In the genomic region with DNA sequence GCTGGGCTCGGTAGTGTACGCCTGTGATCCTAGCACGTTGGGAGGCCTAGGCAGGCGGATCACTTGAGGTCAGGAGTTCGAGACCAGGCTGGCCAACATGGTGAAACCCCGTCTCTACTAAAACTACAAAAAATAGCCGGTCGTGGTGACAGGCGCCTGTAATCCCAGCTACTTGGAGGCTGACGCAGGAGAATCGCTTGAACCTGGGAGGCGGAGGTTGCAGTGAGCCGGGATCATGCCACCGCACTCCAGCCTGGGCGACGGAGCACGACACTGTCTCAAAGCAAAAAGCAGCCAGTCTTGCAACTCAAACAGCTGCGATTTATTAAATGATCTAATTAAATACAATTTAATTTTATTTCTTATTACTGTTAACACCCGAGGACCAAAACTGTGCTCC, we compare ENCODE assay signal across 7 cellular contexts. TPM values are rescaled to one million over a fixed set of nuclear protein-coding genes. Genes with fewer than 3 reads are reported as not detected.
A peak's percentile ranks its signal among the peaks of the same experiment; 100 is the strongest.
DNase-seq lines count a peak whose midpoint lies in the region; ATAC-seq and TF ChIP-seq lines count a peak whose summit lies in the region.
"Not testable (repeated sequence)": the region's sequence is repeated elsewhere in the genome, so short reads cannot be mapped to it uniquely, and the experiment has no call there.
"Had no signal": no experiment of that assay in that cellular context is flagged by ENCODE, and none has a peak within 500 bp of the region (broad histone marks: within the 10 kb centered on the region; RNA-seq: fewer than 3 reads in every experiment).

No MANE protein-coding gene starts in this region.

- H3F3A ChIP-seq in PC-9 (ENCODE audit: insufficient read depth, low read depth): peaks cover 27% of the 10 kb centered on the region; the same call in 1 of the 2 replicates

- H3K27ac ChIP-seq in CD4-positive, CD25-positive, alpha-beta regulatory T cell (ENCODE audit: insufficient read depth, low read length, poor library complexity, severe bottlenecking); PC-9; fibroblast of lung (ENCODE audit: insufficient read depth, low read length); spleen: not testable (repeated sequence)

- peaks cover 47% of the 10 kb centered on the region for H3K27me3 Mint-ChIP-seq in CD4-positive, CD25-positive, alpha-beta regulatory T cell
- H3K27me3 Mint-ChIP-seq in activated naive CD8-positive, alpha-beta T cell treated with anti-CD3 and anti-CD28 coated beads for 36 hours: peaks cover 48% of the 10 kb centered on the region

- peaks cover 13% of the 10 kb centered on the region for H3K4me1 ChIP-seq in CD4-positive, CD25-positive, alpha-beta regulatory T cell (ENCODE audit: control insufficient read depth, insufficient read depth, low read length, poor library complexity, severe bottlenecking)
- H3K4me1 ChIP-seq in PC-9 (replicated peaks; ENCODE audit: insufficient read depth); fibroblast of lung (ENCODE audit: control insufficient read depth, extremely low read depth, insufficient read depth, low read length): not testable (repeated sequence)
- H3K4me1 ChIP-seq in mononuclear cell (ENCODE audit: insufficient read depth, low read length): peaks cover 25% of the 10 kb centered on the region
- H3K4me1 ChIP-seq in spleen: peaks cover 7 to 35% (median 25%) of the 10 kb centered on the region in 6 donors

- not testable (repeated sequence) for H3K9ac ChIP-seq in fibroblast of lung (ENCODE audit: insufficient read depth, low read length)

- 63 to 70% (median 68%) methylated on average over 19 of the region's 19 CpGs for WGBS in spleen, 5 donors

- H3K4me2 ChIP-seq in PC-9: peak overlapping the region; percentile 85
- H3K4me2 ChIP-seq in fibroblast of lung (ENCODE audit: extremely low read depth, insufficient read depth, low read length): peak overlapping the region; percentile 67

- not testable (repeated sequence) for H3K36me3 ChIP-seq in CD4-positive, CD25-positive, alpha-beta regulatory T cell (ENCODE audit: control insufficient read depth, insufficient read depth, low read length); PC-9 (ENCODE audit: low read depth); fibroblast of lung (ENCODE audit: control insufficient read depth, insufficient read depth, low read length)
- H3K36me3 ChIP-seq in spleen: peaks cover 0 to 15% (median 13%) of the 10 kb centered on the region in 6 donors

- peak overlapping the region; percentile 83; the same call in 1 of the 2 replicates for H2AFZ ChIP-seq in PC-9
- H2AFZ ChIP-seq in fibroblast of lung (ENCODE audit: low read length): not testable (repeated sequence)

- intact Hi-C loops in PC-9 (cut with micrococcal nuclease; ENCODE audit: unreplicated experiment); spleen (cut with DNase I; ENCODE audit: low total_unique reads): not testable (repeated sequence)

- H3K27ac Mint-ChIP-seq in CD4-positive, CD25-positive, alpha-beta regulatory T cell; activated naive CD8-positive, alpha-beta T cell treated with anti-CD3 and anti-CD28 coated beads for 36 hours: not testable (repeated sequence)

- peak overlapping the region in 3 of 4 donors; percentile 65 to 81 (median 79) for H3K4me3 Mint-ChIP-seq in CD4-positive, CD25-positive, alpha-beta regulatory T cell
- peak overlapping the region; percentile 77 for H3K4me3 Mint-ChIP-seq in activated naive CD8-positive, alpha-beta T cell treated with anti-CD3 and anti-CD28 coated beads for 36 hours

- H3K4me1 Mint-ChIP-seq in CD4-positive, CD25-positive, alpha-beta regulatory T cell: peaks cover 0 to 17% (median 6%) of the 10 kb centered on the region in 4 donors
- H3K4me1 Mint-ChIP-seq in activated naive CD8-positive, alpha-beta T cell treated with anti-CD3 and anti-CD28 coated beads for 36 hours: peaks cover 13% of the 10 kb centered on the region

- not testable (repeated sequence) for H3K9me3 Mint-ChIP-seq in CD4-positive, CD25-positive, alpha-beta regulatory T cell; activated naive CD8-positive, alpha-beta T cell treated with anti-CD3 and anti-CD28 coated beads for 36 hours

- TF ChIP-seq POLR2A in spleen (IDR thresholded peaks at IDR 0.05): not testable (repeated sequence)

- not testable (repeated sequence) for H3K36me3 Mint-ChIP-seq in CD4-positive, CD25-positive, alpha-beta regulatory T cell; activated naive CD8-positive, alpha-beta T cell treated with anti-CD3 and anti-CD28 coated beads for 36 hours

- not testable (repeated sequence) for DNase-seq in CD4-positive, CD25-positive, alpha-beta regulatory T cell; PC-9; activated naive CD8-positive, alpha-beta T cell treated with anti-CD3 and anti-CD28 coated beads for 36 hours; fibroblast of lung (ENCODE audit: low read depth in 2 of 2); spleen

- TF ChIP-seq CTCF in PC-9 (conservative IDR thresholded peaks at IDR 0.05); fibroblast of lung (conservative IDR thresholded peaks at IDR 0.05 in 1 of 2, IDR thresholded peaks at IDR 0.05 in 1 of 2; ENCODE audit: low read depth in 1 of 2, low read length in 2 of 2); spleen (IDR thresholded peaks at IDR 0.05 in 8 of 11, conservative IDR thresholded peaks at IDR 0.05 in 3 of 11): not testable (repeated sequence)

- POLR2A ChIA-PET in PC-9 (lab: Charles Lee; ENCODE audit: unreplicated experiment): not testable (repeated sequence)

- CTCF ChIA-PET in PC-9 (lab: Charles Lee): not testable (repeated sequence)

- peak overlapping the region; percentile 53 for H3K4me3 ChIP-seq in CD4-positive, CD25-positive, alpha-beta regulatory T cell (ENCODE audit: low read depth, low read length)
- H3K4me3 ChIP-seq in PC-9 (peak overlapping the region; percentile 57), fibroblast of lung (replicated peaks in 1 of 4; ENCODE audit: control extremely low read depth in 1 of 4, insufficient read depth in 1 of 4, low read depth in 3 of 4, low read length in 4 of 4) (peak overlapping the region; percentile 14 to 61 (median 48)), mononuclear cell (ENCODE audit: low read length) (peak overlapping the region; percentile 35), spleen (peak overlapping the region; percentile 41 to 83 (median 61))

- H3K9me2 ChIP-seq in PC-9 (ENCODE audit: insufficient read depth): not testable (repeated sequence)

- not testable (repeated sequence) for ATAC-seq in CD4-positive, CD25-positive, alpha-beta regulatory T cell (ENCODE audit: low read depth in 2 of 2)

- not testable (repeated sequence) for H3K9me3 ChIP-seq in CD4-positive, CD25-positive, alpha-beta regulatory T cell (ENCODE audit: control insufficient read depth in 2 of 2, low read length in 2 of 2); PC-9 (ENCODE audit: insufficient read depth, low read depth); fibroblast of lung (ENCODE audit: control insufficient read depth, insufficient read depth, low read depth, low read length); mononuclear cell (ENCODE audit: low read depth, low read length); spleen

- BruUV-seq in PC-9 (replicated peaks; lab: Mats Ljungman, UMichigan): not testable (repeated sequence)

- not testable (repeated sequence) for H3K27me3 ChIP-seq in CD4-positive, CD25-positive, alpha-beta regulatory T cell (ENCODE audit: control insufficient read depth, insufficient read depth, low read length); PC-9 (ENCODE audit: insufficient read depth, low read depth)
- peaks cover 12% of the 10 kb centered on the region for H3K27me3 ChIP-seq in fibroblast of lung (ENCODE audit: control insufficient read depth, insufficient read depth, low read length)
- H3K27me3 ChIP-seq in mononuclear cell (ENCODE audit: insufficient read depth, low read length): peaks cover 36% of the 10 kb centered on the region
- peaks cover 0 to 82% (median 41%) of the 10 kb centered on the region in 7 donors for H3K27me3 ChIP-seq in spleen (replicated peaks in 1 of 7)

- not testable (repeated sequence) for H3K79me2 ChIP-seq in PC-9 (ENCODE audit: low read depth); fibroblast of lung (ENCODE audit: control insufficient read depth, insufficient read depth, low read length)

- not testable (repeated sequence) for H4K20me1 ChIP-seq in PC-9 (ENCODE audit: insufficient read depth); fibroblast of lung (ENCODE audit: control insufficient read depth, extremely low read depth, insufficient read depth, low read length)

RNA-seq across cellular contexts. Expression of a gene that starts 0.7 kb away (rescaled TPM):
- not detected for total RNA-seq in CD4-positive, CD25-positive, alpha-beta regulatory T cell
- under 1 TPM; 0.10 to 0.27 (median 0.17) TPM for polyA plus RNA-seq in CD4-positive, CD25-positive, alpha-beta regulatory T cell
- total RNA-seq in PC-9 (2021) (2.8 and 3.1 TPM in 2 replicates), fibroblast of lung (under 0.01 and 0.33 TPM in 2 replicates), mononuclear cell (0.10 TPM), spleen (not detected)
- 1 to 10 TPM in 1 of 2 experiments, under 1 TPM in 1; 0.92 to 1.6 TPM for total RNA-seq in activated naive CD8-positive, alpha-beta T cell treated with anti-CD3 and anti-CD28 coated beads for 36 hours
- polyA plus RNA-seq in fibroblast of lung (0.12 and 0.14 TPM in 2 replicates), spleen (under 1 TPM; 0.42 to 0.54 (median 0.49) TPM)
- 0.38 and 0.43 TPM in 2 replicates for polyA plus RNA-seq in fibroblast of lung (2012)
- polyA minus RNA-seq in fibroblast of lung (ENCODE audit: low replicate concordance): 0.24 and 1.1 TPM in 2 replicates

RNA-seq across cellular contexts. Expression of a gene that starts 19.9 kb away (rescaled TPM):
- not detected for total RNA-seq in CD4-positive, CD25-positive, alpha-beta regulatory T cell
- polyA plus RNA-seq in CD4-positive, CD25-positive, alpha-beta regulatory T cell: not detected
- 0.39 and 0.83 TPM in 2 replicates for total RNA-seq in PC-9 (2021)
- under 1 TPM in 1 of 2 experiments, not detected in 1; 0.23 TPM for total RNA-seq in activated naive CD8-positive, alpha-beta T cell treated with anti-CD3 and anti-CD28 coated beads for 36 hours
- total RNA-seq in fibroblast of lung: 1.8 and 3.6 TPM in 2 replicates
- polyA plus RNA-seq in fibroblast of lung: 0.61 and 0.71 TPM in 2 replicates
- polyA plus RNA-seq in fibroblast of lung (2012): 0.92 and 1.2 TPM in 2 replicates
- 1.4 and 5.3 TPM in 2 replicates for polyA minus RNA-seq in fibroblast of lung (ENCODE audit: low replicate concordance)
- 0.52 TPM for total RNA-seq in mononuclear cell
- total RNA-seq in spleen: 1 to 10 TPM in 3 of 7 donors, under 1 TPM in 4; 0.37 to 5.2 (median 0.95) TPM
- under 1 TPM; 0.13 to 0.24 (median 0.20) TPM for polyA plus RNA-seq in spleen

RNA-seq across cellular contexts. Expression of a gene that starts 23.0 kb away (rescaled TPM):
- 80.5 TPM for total RNA-seq in CD4-positive, CD25-positive, alpha-beta regulatory T cell
- polyA plus RNA-seq in CD4-positive, CD25-positive, alpha-beta regulatory T cell: 10 to 100 TPM; 63.6 to 78.4 (median 70.9) TPM
- total RNA-seq in PC-9 (2021) (47.9 and 51.7 TPM in 2 replicates), fibroblast of lung (60.6 and 70.6 TPM in 2 replicates), mononuclear cell (54.8 TPM), spleen (10 to 100 TPM; 30.5 to 55.7 (median 36.1) TPM)
- 10 to 100 TPM; 47.9 to 51.7 TPM for total RNA-seq in activated naive CD8-positive, alpha-beta T cell treated with anti-CD3 and anti-CD28 coated beads for 36 hours
- polyA plus RNA-seq in fibroblast of lung (59.6 and 73.5 TPM in 2 replicates), spleen (10 to 100 TPM; 38.8 to 46.7 (median 40.3) TPM)
- 48.7 and 57.1 TPM in 2 replicates for polyA plus RNA-seq in fibroblast of lung (2012)
- 36.0 and 37.5 TPM in 2 replicates for polyA minus RNA-seq in fibroblast of lung (ENCODE audit: low replicate concordance)

RNA-seq across cellular contexts. Expression of a gene that starts 28.8 kb away (rescaled TPM):
- not detected for total RNA-seq in CD4-positive, CD25-positive, alpha-beta regulatory T cell
- not detected for polyA plus RNA-seq in CD4-positive, CD25-positive, alpha-beta regulatory T cell
- total RNA-seq in PC-9 (2021): not detected in 2 replicates
- total RNA-seq in activated naive CD8-positive, alpha-beta T cell treated with anti-CD3 and anti-CD28 coated beads for 36 hours: not detected
- total RNA-seq in fibroblast of lung: not detected in 2 replicates
- not detected in 2 replicates for polyA plus RNA-seq in fibroblast of lung
- not detected in 2 replicates for polyA plus RNA-seq in fibroblast of lung (2012)
- polyA minus RNA-seq in fibroblast of lung (ENCODE audit: low replicate concordance): not detected in 2 replicates
- not detected for total RNA-seq in mononuclear cell
- not detected for total RNA-seq in spleen
- polyA plus RNA-seq in spleen: not detected
- total RNA-seq: cerebellum had no signal
